Comparison of ENCODE assay signal across 8 cellular contexts in genomic region chrX:107627792-107628661, GRCh38. TPM values are rescaled to one million over a fixed set of nuclear protein-coding genes. Genes with fewer than 3 reads are reported as not detected.
DNase-seq lines count a peak whose midpoint lies in the region; ATAC-seq, FAIRE-seq and TF ChIP-seq lines count a peak whose summit lies in the region.

Gene PRPS1, plus strand, starts transcription at chrX:107628510. Its CDS starts 119 bp downstream, at chrX:107628629.

- H4K20me1 ChIP-seq in OCI-LY7 (ENCODE audit: insufficient read depth, low read length), result peaks cover 9% of the 10 kb centered on the region; the same call in 1 of the 2 replicates

- TF ChIP-seq CTCF in D721Med (IDR thresholded peaks at IDR 0.05; ENCODE audit: insufficient read depth, missing control alignments) (no peak), OCI-LY7 (conservative IDR thresholded peaks at IDR 0.05; ENCODE audit: low read length) (no peak)

- CTCF ChIA-PET in OCI-LY7 (lab: Charles Lee; ENCODE audit: unreplicated experiment), result interaction anchor here (1.2 kb wide), 1 partner anchor 27 kb away, joined by 4 read pairs; no protein-coding TSS in a partner anchor

- H3K4me3 ChIP-seq in OCI-LY7 (ENCODE audit: low read depth, low read length, poor library complexity, severe bottlenecking), result peak within 1 kb of the TSS; percentile 91
- peak within 1 kb of the TSS; percentile 55 for H3K4me3 ChIP-seq in mononuclear cell (ENCODE audit: low read length)

- no peaks in the 10 kb centered on the region for H3K27me3 ChIP-seq in mononuclear cell (ENCODE audit: insufficient read depth, low read length)

- POLR2A ChIA-PET in OCI-LY7 (lab: Charles Lee), result interaction anchor here (0.6 to 1.7 kb wide), 20 partner anchors 8 to 463 kb away, joined by 3 to 10 read pairs (median 4); partner anchors contain the start of gene PSMD10

- H3K9me2 ChIP-seq in OCI-LY7 (ENCODE audit: insufficient read depth, low read length), result no peaks in the 10 kb centered on the region

- H3K36me3 ChIP-seq in OCI-LY7 (ENCODE audit: insufficient read depth, low read length), result peaks cover 22% of the 10 kb centered on the region

- intact Hi-C loops in OCI-LY7 (cut with micrococcal nuclease; ENCODE audit: unreplicated experiment), result loop anchor here (2.0 to 10.0 kb wide), 4 partner anchors 91 to 631 kb away; partner anchors contain the start of genes DNAAF6 and NUP62CL

- ATAC-seq in GM21526 (IDR thresholded peaks at IDR 0.05; ENCODE audit: low FRiP score, unreplicated experiment), result peak; percentile 100

- peak within 1 kb of the TSS; percentile 89; the same call in 1 of the 2 replicates for H2AFZ ChIP-seq in OCI-LY7 (ENCODE audit: low read length)

- H3K9me3 ChIP-seq in OCI-LY7 (ENCODE audit: low read length), result no peaks in the 10 kb centered on the region
- no peaks in the 10 kb centered on the region for H3K9me3 ChIP-seq in mononuclear cell (ENCODE audit: low read depth, low read length)

- H3K27ac ChIP-seq in OCI-LY7 (ENCODE audit: low read depth, low read length, poor library complexity, severe bottlenecking), result peak within 1 kb of the TSS; percentile 79

- peak; percentile 91 for FAIRE-seq in D721Med (lab: Jason Lieb, UNC)

- BruUV-seq in OCI-LY7 (replicated peaks; lab: Mats Ljungman, UMichigan), result TSS peak; percentile 90

- DNase-seq in D721Med (ENCODE audit: insufficient read length, low spot score) (peak; percentile 24), HuH-7.5 (ENCODE audit: low spot score) (peak; percentile 64), OCI-LY7 (ENCODE audit: low spot score) (peak; percentile 95), activated T-cell treated with anti-CD3 and anti-CD28 coated beads for 1 hour (ENCODE audit: low read depth) (peak; percentile 76), epidermal melanocyte (ENCODE audit: insufficient read length, low spot score) (peak; percentile 80)
- peak; percentile 54 to 74 for DNase-seq in stimulated activated CD8-positive, alpha-beta memory T cell treated with anti-CD3 and anti-CD28 coated beads, Interleukin-4, amount 100 ng/mL, for 1 hour (ENCODE audit: low read depth in 2 of 2, low spot score in 1 of 2)

- H3K4me1 ChIP-seq in OCI-LY7 (ENCODE audit: insufficient read depth, low read length, poor library complexity, severe bottlenecking) (peaks cover 21% of the 10 kb centered on the region), mononuclear cell (ENCODE audit: insufficient read depth, low read length) (peaks cover 8% of the 10 kb centered on the region)

- peaks cover 44% of the 10 kb centered on the region for H3K79me2 ChIP-seq in OCI-LY7 (ENCODE audit: insufficient read depth, low read depth, low read length)

- H3K4me2 ChIP-seq in OCI-LY7 (ENCODE audit: low read length), result peak within 1 kb of the TSS; percentile 99

RNA-seq across cellular contexts. Expression of gene PRPS1, which starts in this region (rescaled TPM):
- total RNA-seq in OCI-LY7 (2014; rRNA removed; shearing (Covaris generic)), result 57.1 and 74.0 TPM in 2 replicates
- total RNA-seq in OCI-LY7 (2022) (80.0 and 88.3 TPM in 2 replicates), mononuclear cell (44.0 TPM)

Comparison
In these comparisons a context has a peak if more than half of its experiments do, and no peak if none do; other contexts are left out.
1. Peak in every context shown above with its lines: DNase-seq, ATAC-seq, H3K4me3 ChIP-seq and H3K27ac ChIP-seq.
2. DNase-seq: peak in every context shown above with its lines; median percentile 95 in OCI-LY7; 80 in epidermal melanocyte; 76 in activated T-cell treated with anti-CD3 and anti-CD28 coated beads for 1 hour; 64 in HuH-7.5; 64 in stimulated activated CD8-positive, alpha-beta memory T cell treated with anti-CD3 and anti-CD28 coated beads, Interleukin-4, amount 100 ng/mL, for 1 hour; 24 in D721Med.